In genomic region chr11:18540207-18541009, GRCh38 we compare ENCODE assay signal across 9 cellular contexts. TPM values are rescaled to one million over a fixed set of nuclear protein-coding genes. Genes with fewer than 3 reads are reported as not detected.
DNase-seq lines count a peak whose midpoint lies in the region; ATAC-seq and TF ChIP-seq lines count a peak whose summit lies in the region.
"Had no signal": no experiment of that assay in that cellular context is flagged by ENCODE, and none has a peak within 500 bp of the region (broad histone marks: within the 10 kb centered on the region; RNA-seq: fewer than 3 reads in every experiment).

No MANE protein-coding gene starts in this region.

- no peaks in the 10 kb centered on the region for H3K36me3 ChIP-seq in H7 (replicated peaks; ENCODE audit: control insufficient read depth, insufficient read depth, low read length)

- H3K27me3 ChIP-seq in H7 (ENCODE audit: control insufficient read depth, insufficient read depth, low read length) = no peaks in the 10 kb centered on the region
- H3K27me3 ChIP-seq: SJCRH30 had no signal

- H3K4me3 ChIP-seq in H7 (ENCODE audit: insufficient read depth, low read depth, low read length) (no peak overlapping the region), fibroblast of the aortic adventitia (ENCODE audit: low read depth, low read length) (no peak overlapping the region)
- H3K4me3 ChIP-seq: SJCRH30 had no signal

- peak; percentile 71 for DNase-seq in DMS53 (lab: John Stamatoyannopoulos, UW)
- peak; percentile 29 for DNase-seq in H7
- peak; percentile 27 for DNase-seq in RPMI8226
- peak; percentile 26 for DNase-seq in fibroblast of the aortic adventitia (ENCODE audit: low read depth)
- DNase-seq in activated CD4-positive, CD25-positive, alpha-beta regulatory T cell (lab: John Stamatoyannopoulos, UW) = no peak
- no peak for DNase-seq in stimulated activated CD4-positive, alpha-beta T cell treated with anti-CD3 and anti-CD28 coated beads, Interleukin-2, amount 100 ng/mL, for 48 hours
- no peak for DNase-seq in AG08395 (ENCODE audit: low spot score)

- TF ChIP-seq CTCF in fibroblast of the aortic adventitia (IDR thresholded peaks at IDR 0.05; ENCODE audit: insufficient read depth, low read length) = peak; percentile 29

- no peak for ATAC-seq in GM21360 (IDR thresholded peaks at IDR 0.05; ENCODE audit: unreplicated experiment)

RNA-seq across cellular contexts. Expression of gene TSG101, which starts 13.7 kb away (rescaled TPM):
- total RNA-seq in H7 (2014; rRNA removed; shearing (Covaris generic)) = 53.0 and 72.3 TPM in 2 replicates
- 31.9 and 96.1 TPM in 2 replicates for total RNA-seq in fibroblast of the aortic adventitia (ENCODE audit: low replicate concordance)

RNA-seq across cellular contexts. Expression of gene UEVLD, which starts 48.1 kb away (rescaled TPM):
- total RNA-seq in H7 (2014; rRNA removed; shearing (Covaris generic)) = 9.4 and 11.0 TPM in 2 replicates
- total RNA-seq in fibroblast of the aortic adventitia (ENCODE audit: low replicate concordance) = 6.1 and 35.2 TPM in 2 replicates

RNA-seq across cellular contexts. Expression of gene MISFA, which starts 59.2 kb away (rescaled TPM):
- 0.73 TPM in 1 of 2 replicates, not detected in the other for total RNA-seq in H7 (2014; rRNA removed; shearing (Covaris generic))
- 0.45 and 2.8 TPM in 2 replicates for total RNA-seq in fibroblast of the aortic adventitia (ENCODE audit: low replicate concordance)

Comparison
In these comparisons a context has a peak if more than half of its experiments do, and no peak if none do; other contexts are left out.
1. DNase-seq: peak in DMS53 (single experiment), H7 (single experiment), RPMI8226 (single experiment) and fibroblast of the aortic adventitia (single experiment); none in activated CD4-positive, CD25-positive, alpha-beta regulatory T cell (0 of 4), stimulated activated CD4-positive, alpha-beta T cell treated with anti-CD3 and anti-CD28 coated beads, Interleukin-2, amount 100 ng/mL, for 48 hours (0 of 2) and AG08395 (single experiment).